Comparison of ENCODE assay signal across 25 cellular contexts in genomic region chr10:129165770-129166169, GRCh38.
"Had no signal": no experiment of that assay in that cellular context is flagged by ENCODE, and none has a peak within 500 bp of the region (broad histone marks: within the 10 kb centered on the region; RNA-seq: fewer than 3 reads in every experiment).

No MANE protein-coding gene starts in this region.

- H3K4me1 ChIP-seq: colonic mucosa, esophagus squamous epithelium, gastrocnemius medialis, left lung, lower lobe of right lung had no signal

- H3K27ac ChIP-seq: colonic mucosa, epithelial cell of prostate, esophagus squamous epithelium, gastrocnemius medialis, heart right ventricle, left lung, lower lobe of right lung had no signal

- H3K27ac Mint-ChIP-seq: dendritic cell treated with granulocyte-macrophage colony-stimulating factor and Interleukin-4, amounts not matched to agents 40 ng/mL and 50 ng/mL, for 4 days; effector memory CD8-positive, alpha-beta T cell; endodermal cell; mesothelial cell of epicardium; naive B cell had no signal

- H3K4me3 Mint-ChIP-seq: dendritic cell treated with granulocyte-macrophage colony-stimulating factor and Interleukin-4, amounts not matched to agents 40 ng/mL and 50 ng/mL, for 4 days; effector memory CD8-positive, alpha-beta T cell; endodermal cell; mesothelial cell of epicardium; naive B cell had no signal

- DNase-seq: colonic mucosa; cortex of kidney; effector CD8-positive, alpha-beta T cell; effector memory CD8-positive, alpha-beta T cell; endodermal cell; erythroblast; esophagus squamous epithelium; foreskin fibroblast; foreskin melanocyte; gastrocnemius medialis; glutamatergic neuron; head of caudate nucleus; heart right ventricle; hippocampal formation; left cardiac atrium; left lung; left ventricle myocardium superior; lower lobe of right lung; mesenchymal stem cell; mucosa of descending colon; naive B cell had no signal

- H3K4me1 Mint-ChIP-seq: naive B cell had no signal

- H3K9me3 Mint-ChIP-seq: dendritic cell treated with granulocyte-macrophage colony-stimulating factor and Interleukin-4, amounts not matched to agents 40 ng/mL and 50 ng/mL, for 4 days; effector memory CD8-positive, alpha-beta T cell; endodermal cell; naive B cell had no signal

- H3K4me3 ChIP-seq: colonic mucosa, esophagus squamous epithelium, gastrocnemius medialis, heart right ventricle, left lung, lower lobe of right lung, mucosa of descending colon had no signal

- H3K27me3 Mint-ChIP-seq: dendritic cell treated with granulocyte-macrophage colony-stimulating factor and Interleukin-4, amounts not matched to agents 40 ng/mL and 50 ng/mL, for 4 days had no signal

- ATAC-seq: effector memory CD8-positive, alpha-beta T cell; esophagus mucosa; gastrocnemius medialis; heart right ventricle; left cardiac atrium; left lung; left ventricle myocardium superior; lower lobe of right lung; mucosa of descending colon had no signal

- H3K27me3 ChIP-seq: colonic mucosa, esophagus squamous epithelium, gastrocnemius medialis, heart right ventricle had no signal

- H3K9me3 ChIP-seq: colonic mucosa, esophagus squamous epithelium, gastrocnemius medialis, left lung, lower lobe of right lung, mucosa of descending colon had no signal

- H3K36me3 ChIP-seq: colonic mucosa, esophagus squamous epithelium, gastrocnemius medialis, heart right ventricle, left lung, lower lobe of right lung had no signal

- H3K36me3 Mint-ChIP-seq: naive B cell had no signal
